8 cellular contexts compared by ENCODE assay signal in genomic region chr13:19780753-19781418, GRCh38. TPM values are rescaled to one million over a fixed set of nuclear protein-coding genes. Genes with fewer than 3 reads are reported as not detected.
DNase-seq lines count a peak whose midpoint lies in the region; ATAC-seq, FAIRE-seq and TF ChIP-seq lines count a peak whose summit lies in the region.
"Not testable (repeated sequence)": the region's sequence is repeated elsewhere in the genome, so short reads cannot be mapped to it uniquely, and the experiment has no call there.

No MANE protein-coding gene starts in this region.

- not testable (repeated sequence) for H3K9ac ChIP-seq in endothelial cell of umbilical vein (replicated peaks; ENCODE audit: extremely low read depth, insufficient read depth, low read length); kidney (ENCODE audit: low read length in 2 of 2); subcutaneous abdominal adipose tissue (ENCODE audit: low read length in 5 of 5)

- H3K9me3 ChIP-seq in BE2C; endothelial cell of umbilical vein (replicated peaks; ENCODE audit: control insufficient read depth, insufficient read depth, low read length); kidney (ENCODE audit: control insufficient read depth in 1 of 2, low read length in 2 of 2); osteoblast (ENCODE audit: low read depth, low read length); subcutaneous abdominal adipose tissue (ENCODE audit: control insufficient read depth in 5 of 5, low read length in 5 of 5): not testable (repeated sequence)

- not testable (repeated sequence) for H3K9me1 ChIP-seq in endothelial cell of umbilical vein (replicated peaks; ENCODE audit: control insufficient read depth, extremely low read depth, insufficient read depth, low read length)

- H3K4me3 ChIP-seq in BE2C (ENCODE audit: low read depth, low read length) (peak overlapping the region; percentile 99), endothelial cell of umbilical vein (replicated peaks in 1 of 3; ENCODE audit: insufficient read depth in 1 of 3, low read depth in 1 of 3, low read length in 3 of 3) (peak overlapping the region; percentile 25 to 95 (median 78)), kidney (ENCODE audit: low read length in 2 of 2) (peak overlapping the region; percentile 96 to 98), osteoblast (ENCODE audit: insufficient read depth, low read length) (peak overlapping the region; percentile 99), subcutaneous abdominal adipose tissue (ENCODE audit: low read depth in 1 of 5, low read length in 5 of 5) (peak overlapping the region; percentile 95 to 99 (median 98))

- peak; percentile 28 for FAIRE-seq in endothelial cell of umbilical vein (lab: Jason Lieb, UNC)
- FAIRE-seq in kidney (lab: Jason Lieb, UNC): not testable (repeated sequence)

- not testable (repeated sequence) for TF ChIP-seq POLR2A in endothelial cell of umbilical vein (IDR thresholded peaks at IDR 0.05; ENCODE audit: low read depth, low read length)

- not testable (repeated sequence) for ATAC-seq in T-cell (replicated peaks in 1 of 4)

- H3K4me2 ChIP-seq in endothelial cell of umbilical vein (ENCODE audit: insufficient read depth, low read length) (peak overlapping the region; percentile 93), osteoblast (ENCODE audit: insufficient read depth, low read length) (peak overlapping the region; percentile 92)

- CTCF ChIA-PET in T-cell (lab: Charles Lee): interaction anchor here in 1 of 2 donors (0.6 to 1.3 kb wide), 3 partner anchors 8 to 114 kb away, joined by 3 to 4 read pairs (median 3); no protein-coding TSS in a partner anchor
- CTCF ChIA-PET in endothelial cell of umbilical vein (lab: Charles Lee): interaction anchor here (0.9 to 1.6 kb wide), 2 partner anchors 37 to 101 kb away, joined by 3 to 5 read pairs; no protein-coding TSS in a partner anchor

- H3K27me3 Mint-ChIP-seq in T-cell; activated naive CD8-positive, alpha-beta T cell treated with anti-CD3 and anti-CD28 coated beads for 36 hours: not testable (repeated sequence)

- not testable (repeated sequence) for DNase-seq in BE2C; activated naive CD8-positive, alpha-beta T cell treated with anti-CD3 and anti-CD28 coated beads for 36 hours; endothelial cell of umbilical vein (ENCODE audit: low read depth, low spot score); kidney; osteoblast (ENCODE audit: insufficient read length, low spot score, missing footprints)
- DNase-seq in HT-29 (ENCODE audit: low spot score) (peak; percentile 30), T-cell (peak in 2 of 34 experiments; percentile 6 to 12)

- not testable (repeated sequence) for H3K36me3 Mint-ChIP-seq in T-cell
- peaks cover 23% of the 10 kb centered on the region for H3K36me3 Mint-ChIP-seq in activated naive CD8-positive, alpha-beta T cell treated with anti-CD3 and anti-CD28 coated beads for 36 hours

- not testable (repeated sequence) for H2AFZ ChIP-seq in endothelial cell of umbilical vein (ENCODE audit: low read depth, low read length); osteoblast (ENCODE audit: low read length)

- H3K4me1 ChIP-seq in BE2C; endothelial cell of umbilical vein (ENCODE audit: control insufficient read depth, extremely low read depth, insufficient read depth, low read length); kidney (ENCODE audit: control insufficient read depth in 1 of 2, insufficient read depth in 1 of 2, low read depth in 1 of 2, low read length in 2 of 2); osteoblast (ENCODE audit: insufficient read depth, low read length): not testable (repeated sequence)
- peaks cover 0 to 16% (median 13%) of the 10 kb centered on the region in 5 donors for H3K4me1 ChIP-seq in subcutaneous abdominal adipose tissue (ENCODE audit: control insufficient read depth in 5 of 5, insufficient read depth in 5 of 5, low read length in 5 of 5)

- intact Hi-C loops in endothelial cell of umbilical vein (cut with micrococcal nuclease): loop anchor here (10.0 kb wide), 1 partner anchor 106 kb away; no protein-coding TSS in a partner anchor
- intact Hi-C loops in kidney (cut with DNase I): not testable (repeated sequence)

- H3K27me3 ChIP-seq in BE2C; endothelial cell of umbilical vein (ENCODE audit: control insufficient read depth in 2 of 2, insufficient read depth in 2 of 2, low read length in 2 of 2); osteoblast (ENCODE audit: insufficient read depth, low read length); subcutaneous abdominal adipose tissue (ENCODE audit: control insufficient read depth in 5 of 5, insufficient read depth in 4 of 5, low read length in 5 of 5): not testable (repeated sequence)

- H3K79me2 ChIP-seq in endothelial cell of umbilical vein (ENCODE audit: control insufficient read depth, insufficient read depth, low read length) (peaks cover 43% of the 10 kb centered on the region), osteoblast (ENCODE audit: insufficient read depth, low read length) (peaks cover 43% of the 10 kb centered on the region)

- peaks cover 24% of the 10 kb centered on the region for H3K36me3 ChIP-seq in BE2C
- not testable (repeated sequence) for H3K36me3 ChIP-seq in endothelial cell of umbilical vein (ENCODE audit: control insufficient read depth in 2 of 2, extremely low read depth in 1 of 2, insufficient read depth in 2 of 2, low read length in 2 of 2); kidney (ENCODE audit: control insufficient read depth in 1 of 2, insufficient read depth in 2 of 2, low read length in 2 of 2); osteoblast (ENCODE audit: insufficient read depth, low read length); subcutaneous abdominal adipose tissue (ENCODE audit: control insufficient read depth in 5 of 5, insufficient read depth in 5 of 5, low read length in 5 of 5)

- dilution Hi-C loops in endothelial cell of umbilical vein (cut with MboI; ENCODE audit: extremely low pct_ligation_motif_present, low sequenced_read_pairs): not testable (repeated sequence)

- TF ChIP-seq CTCF in BE2C (IDR thresholded peaks at IDR 0.05; ENCODE audit: low read depth, low read length); endothelial cell of umbilical vein (IDR thresholded peaks at IDR 0.05; ENCODE audit: extremely low read depth in 1 of 2, insufficient read depth in 1 of 2, low read depth in 1 of 2, low read length in 2 of 2); kidney (IDR thresholded peaks at IDR 0.05; ENCODE audit: borderline replicate concordance, extremely low read depth, insufficient read depth); osteoblast (IDR thresholded peaks at IDR 0.05; ENCODE audit: extremely low read depth, low read depth, low read length): not testable (repeated sequence)

- H3K4me1 Mint-ChIP-seq in T-cell: peaks cover 14 to 18% (median 16%) of the 10 kb centered on the region in 3 donors
- peaks cover 13% of the 10 kb centered on the region for H3K4me1 Mint-ChIP-seq in activated naive CD8-positive, alpha-beta T cell treated with anti-CD3 and anti-CD28 coated beads for 36 hours

- H3K9me3 Mint-ChIP-seq in T-cell; activated naive CD8-positive, alpha-beta T cell treated with anti-CD3 and anti-CD28 coated beads for 36 hours: not testable (repeated sequence)

- H3K27ac ChIP-seq in endothelial cell of umbilical vein (ENCODE audit: insufficient read depth, low read depth, low read length); kidney (ENCODE audit: low read depth in 2 of 2, low read length in 2 of 2); osteoblast (ENCODE audit: low read depth, low read length); subcutaneous abdominal adipose tissue (ENCODE audit: low read depth, low read length): not testable (repeated sequence)

- POLR2A ChIA-PET in T-cell (lab: Charles Lee): interaction anchor here (0.6 to 0.7 kb wide), 2 partner anchors 9 to 73 kb away, joined by 6 to 8 read pairs; no protein-coding TSS in a partner anchor
- POLR2A ChIA-PET in endothelial cell of umbilical vein (lab: Charles Lee): interaction anchor here (0.6 to 0.7 kb wide), 2 partner anchors 27 to 273 kb away, joined by 3 to 6 read pairs; no protein-coding TSS in a partner anchor

- peak overlapping the region; percentile 94 to 98 (median 97) for H3K4me3 Mint-ChIP-seq in T-cell
- H3K4me3 Mint-ChIP-seq in activated naive CD8-positive, alpha-beta T cell treated with anti-CD3 and anti-CD28 coated beads for 36 hours: peak overlapping the region; percentile 95

- H3K27ac Mint-ChIP-seq in T-cell: peak overlapping the region; percentile 27 to 48
- peak overlapping the region; percentile 60 for H3K27ac Mint-ChIP-seq in activated naive CD8-positive, alpha-beta T cell treated with anti-CD3 and anti-CD28 coated beads for 36 hours

- H4K20me1 ChIP-seq in endothelial cell of umbilical vein (replicated peaks; ENCODE audit: control insufficient read depth, extremely low read depth, insufficient read depth, low read length): not testable (repeated sequence)
- H4K20me1 ChIP-seq in osteoblast (ENCODE audit: insufficient read depth, low read length): peaks cover 17% of the 10 kb centered on the region

- not testable (repeated sequence) for BruUV-seq in endothelial cell of umbilical vein (replicated peaks; lab: Mats Ljungman, UMichigan)

RNA-seq across cellular contexts. Expression of gene PSPC1, which starts 1.9 kb away (rescaled TPM):
- polyA plus RNA-seq in BE2C (2012; ENCODE audit: insufficient read depth, insufficient read length, low read depth): 66.5 TPM
- 105 and 107 TPM in 2 replicates for total RNA-seq in HT-29 (2014; rRNA removed; shearing (Covaris generic))
- total RNA-seq in T-cell (10 to 100 TPM; 78.4 to 94.0 (median 87.2) TPM), endothelial cell of umbilical vein (55.7 and 59.1 TPM in 2 replicates), kidney (57.6 TPM), osteoblast (56.6 and 59.0 TPM in 2 replicates)
- total RNA-seq in activated naive CD8-positive, alpha-beta T cell treated with anti-CD3 and anti-CD28 coated beads for 36 hours: 10 to 100 TPM; 88.7 to 92.4 TPM
- polyA plus RNA-seq in endothelial cell of umbilical vein (22.1 and 22.8 TPM in 2 replicates), kidney (ENCODE audit: insufficient read depth, low read depth, low replicate concordance) (31.8 TPM)
- polyA plus RNA-seq in endothelial cell of umbilical vein (2011; cell fraction: cytosol; rRNA removed): 34.2 and 34.8 TPM in 2 replicates
- 78.8 and 84.8 TPM in 2 replicates for polyA plus RNA-seq in endothelial cell of umbilical vein (2011; cell fraction: nucleus; rRNA removed)
- 41.8 and 51.4 TPM in 2 replicates for polyA plus RNA-seq in endothelial cell of umbilical vein (2012)
- polyA minus RNA-seq in endothelial cell of umbilical vein: 54.9 and 57.3 TPM in 2 replicates
- 11.9 TPM for polyA minus RNA-seq in endothelial cell of umbilical vein (2011; cell fraction: cytosol; rRNA and poly(A)+ RNA removed)
- polyA minus RNA-seq in endothelial cell of umbilical vein (2011; cell fraction: nucleus; rRNA and poly(A)+ RNA removed): 115 and 118 TPM in 2 replicates
